ENCODE assay signal across 10 cellular contexts in the genomic region with DNA sequence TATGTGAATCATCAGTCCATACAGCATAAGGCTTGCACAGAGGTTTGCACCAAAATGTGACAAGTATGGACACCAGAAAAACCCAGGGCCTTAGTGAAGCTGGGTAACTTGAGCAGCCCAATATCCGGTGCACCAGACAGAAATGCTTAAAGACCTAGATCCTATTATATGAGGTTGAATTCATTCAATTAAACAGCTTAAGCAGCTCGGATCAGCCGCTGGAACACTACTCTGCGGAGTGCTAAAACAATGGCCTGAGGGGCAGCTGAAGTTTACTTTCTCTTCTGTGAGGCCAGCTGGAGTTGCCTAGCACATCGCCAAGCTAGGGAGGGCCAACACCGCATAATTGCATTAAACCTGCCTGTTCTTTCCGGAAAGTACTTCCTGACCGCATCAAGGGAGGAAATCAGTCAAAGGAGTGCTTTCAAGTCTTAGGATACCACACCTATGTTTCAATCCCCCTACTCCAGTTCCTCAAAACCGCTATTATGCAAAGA. TPM values are rescaled to one million over a fixed set of nuclear protein-coding genes. Genes with fewer than 3 reads are reported as not detected.
A peak's percentile ranks its signal among the peaks of the same experiment; 100 is the strongest.
DNase-seq lines count a peak whose midpoint lies in the region; ATAC-seq and TF ChIP-seq lines count a peak whose summit lies in the region.
"Had no signal": no experiment of that assay in that cellular context is flagged by ENCODE, and none has a peak within 500 bp of the region (broad histone marks: within the 10 kb centered on the region; RNA-seq: fewer than 3 reads in every experiment).

No MANE protein-coding gene starts in this region.

- H3K27me3 Mint-ChIP-seq in activated naive CD4-positive, alpha-beta T cell treated with anti-CD3 and anti-CD28 coated beads, Interleukin-2, amount 50 U/mL, for 24 hours = no peaks in the 10 kb centered on the region

- no peak for ATAC-seq in GM19455 (IDR thresholded peaks at IDR 0.05; ENCODE audit: unreplicated experiment)
- ATAC-seq in left colon = no peak

- H3K9me2 ChIP-seq in Loucy (replicated peaks; ENCODE audit: low read depth, low read length) = no peaks in the 10 kb centered on the region

- no peak for DNase-seq in activated naive CD4-positive, alpha-beta T cell treated with anti-CD3 and anti-CD28 coated beads, Interleukin-2, amount 50 U/mL, for 16 hours
- peak; percentile 35 for DNase-seq in central memory CD4-positive, alpha-beta T cell
- DNase-seq in superior temporal gyrus (ENCODE audit: extremely low spot score) = peak; percentile 22
- no peak for DNase-seq in left colon
- DNase-seq in GM20000 (ENCODE audit: low spot score) = no peak
- DNase-seq: Caco-2 had no signal

- H3K4me3 ChIP-seq in Loucy (ENCODE audit: low read length, poor library complexity, severe bottlenecking) = peak overlapping the region; percentile 53

- H3K9me3 ChIP-seq in Loucy (ENCODE audit: insufficient read depth, low read depth, low read length) = no peaks in the 10 kb centered on the region

- no peaks in the 10 kb centered on the region for H3K27me3 ChIP-seq in Loucy (ENCODE audit: insufficient read depth, low read length, poor library complexity, severe bottlenecking)

- H3K79me2 ChIP-seq in Loucy (ENCODE audit: insufficient read depth, low read length) = no peaks in the 10 kb centered on the region

- H3K27ac Mint-ChIP-seq in activated naive CD4-positive, alpha-beta T cell treated with anti-CD3 and anti-CD28 coated beads, Interleukin-2, amount 50 U/mL, for 24 hours = peak overlapping the region; percentile 61
- H3K27ac Mint-ChIP-seq: mesothelial cell of epicardium had no signal

- no peak overlapping the region for H3K9ac ChIP-seq in Loucy (ENCODE audit: low read depth, low read length, poor library complexity, severe bottlenecking)

- no peaks in the 10 kb centered on the region for H4K20me1 ChIP-seq in Loucy (ENCODE audit: insufficient read depth, low read length, poor library complexity, severe bottlenecking)

- H3K4me2 ChIP-seq in Loucy (ENCODE audit: low read depth, low read length, poor library complexity, severe bottlenecking) = peak overlapping the region; percentile 65

- no peak for TF ChIP-seq CTCF in Loucy (conservative IDR thresholded peaks at IDR 0.05; ENCODE audit: low read length)
- no peak for TF ChIP-seq CTCF in GM20000 (IDR thresholded peaks at IDR 0.05; ENCODE audit: extremely low read depth, missing control alignments)

- H3K36me3 Mint-ChIP-seq in activated naive CD4-positive, alpha-beta T cell treated with anti-CD3 and anti-CD28 coated beads, Interleukin-2, amount 50 U/mL, for 24 hours = no peaks in the 10 kb centered on the region
- H3K36me3 Mint-ChIP-seq: mesothelial cell of epicardium had no signal

- H3K36me3 ChIP-seq in Loucy (ENCODE audit: insufficient read depth, low read length) = no peaks in the 10 kb centered on the region

- peaks cover 6% of the 10 kb centered on the region for H3K4me1 ChIP-seq in Loucy (ENCODE audit: insufficient read depth, low read length, poor library complexity, severe bottlenecking)
- H3K4me1 ChIP-seq: Caco-2 had no signal

- intact Hi-C loops in left colon (cut with DNase I, micrococcal nuclease) = no loop called here

- H3K9me3 Mint-ChIP-seq in activated naive CD4-positive, alpha-beta T cell treated with anti-CD3 and anti-CD28 coated beads, Interleukin-2, amount 50 U/mL, for 24 hours = peaks cover 2% of the 10 kb centered on the region

- no peaks in the 10 kb centered on the region for H3F3A ChIP-seq in Loucy (ENCODE audit: low read depth)

- H2AFZ ChIP-seq in Loucy (ENCODE audit: low read length) = peak overlapping the region; percentile 57; the same call in 1 of the 2 replicates

- H3K4me3 Mint-ChIP-seq in activated naive CD4-positive, alpha-beta T cell treated with anti-CD3 and anti-CD28 coated beads, Interleukin-2, amount 50 U/mL, for 24 hours = peak overlapping the region; percentile 77
- H3K4me3 Mint-ChIP-seq: mesothelial cell of epicardium had no signal

- peaks cover 31% of the 10 kb centered on the region for H3K4me1 Mint-ChIP-seq in activated naive CD4-positive, alpha-beta T cell treated with anti-CD3 and anti-CD28 coated beads, Interleukin-2, amount 50 U/mL, for 24 hours

RNA-seq across cellular contexts. Expression of gene FAM181B, which starts 17.0 kb away (rescaled TPM):
- total RNA-seq in left colon = under 1 TPM; 0.27 to 0.61 TPM
- total RNA-seq: Caco-2 had no signal

Comparison
In these comparisons a context has a peak if more than half of its experiments do, and no peak if none do; other contexts are left out.
1. DNase-seq: peak in central memory CD4-positive, alpha-beta T cell (single experiment) and superior temporal gyrus (single experiment); none in activated naive CD4-positive, alpha-beta T cell treated with anti-CD3 and anti-CD28 coated beads, Interleukin-2, amount 50 U/mL, for 16 hours (single experiment), left colon (0 of 2) and GM20000 (single experiment).